ENCODE assay signal across 1 cellular context in the genomic region with DNA sequence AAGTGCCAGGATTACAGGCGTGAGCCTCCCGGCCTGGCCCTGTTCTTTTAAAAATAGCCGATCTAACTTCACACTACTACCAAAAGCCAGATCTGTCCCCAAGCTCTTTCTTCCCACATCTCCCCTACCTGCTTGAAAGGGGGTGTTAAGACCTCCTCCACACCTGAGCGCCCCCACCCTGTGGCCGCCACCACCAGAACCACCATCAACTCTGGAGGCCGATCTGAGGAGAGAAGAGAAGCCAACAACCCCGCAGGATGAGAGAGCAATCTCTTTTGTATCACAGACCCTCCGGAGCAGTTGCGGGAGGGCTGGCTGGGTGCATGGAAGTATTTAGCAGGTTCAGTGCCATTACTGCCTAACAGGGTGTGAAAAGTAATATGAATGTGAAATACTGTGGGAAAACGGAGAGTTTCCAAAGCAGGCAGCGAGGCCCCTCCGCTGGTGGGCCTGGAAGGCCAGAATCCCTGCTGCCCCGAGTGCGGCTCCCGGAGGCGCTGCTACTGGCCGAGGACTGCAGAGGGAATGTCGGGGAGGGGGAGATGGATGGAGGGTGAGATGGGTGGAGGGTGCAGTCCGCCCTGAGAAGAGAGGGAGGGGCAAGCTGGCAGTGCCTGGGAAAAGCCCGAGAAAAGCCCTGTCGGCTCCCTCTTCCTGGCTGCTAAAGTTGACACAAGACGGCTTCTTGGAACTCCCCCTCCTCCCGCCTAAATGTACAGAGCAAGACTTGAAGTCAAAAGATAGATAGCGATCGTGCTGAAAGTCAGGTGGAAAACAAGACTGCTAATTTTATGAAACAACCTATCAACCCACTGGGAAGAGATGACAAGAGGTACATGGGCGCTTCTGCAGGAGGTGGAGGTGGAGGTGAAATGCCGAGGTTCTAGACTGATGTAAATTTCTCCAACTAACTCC.
TF ChIP-seq lines count a peak whose summit lies in the region.

No MANE protein-coding gene starts in this region.

TF ChIP-seq in GM12878, 131 proteins besides CTCF, POLR2A, EP300 and RAD21:
- TF ChIP-seq SIX5 (IDR thresholded peaks at IDR 0.05; ENCODE audit: low read depth, low read length, severe bottlenecking) (no peak), MEF2A (IDR thresholded peaks at IDR 0.05; ENCODE audit: insufficient read depth, low read depth, low read length) (no peak), BMI1 (IDR thresholded peaks at IDR 0.05; ENCODE audit: borderline replicate concordance) (no peak), STAT1 (conservative IDR thresholded peaks at IDR 0.05) (no peak), NFYA (IDR thresholded peaks at IDR 0.05; ENCODE audit: borderline replicate concordance, low read depth, low read length) (no peak), SP1 (IDR thresholded peaks at IDR 0.05; ENCODE audit: low read depth, low read length) (no peak), RFX5 (IDR thresholded peaks at IDR 0.05; ENCODE audit: low read depth, low read length) (no peak), PBX3 (IDR thresholded peaks at IDR 0.05; ENCODE audit: insufficient replicate concordance, low read depth, low read length) (no peak), TARDBP (IDR thresholded peaks at IDR 0.05; ENCODE audit: borderline replicate concordance) (no peak), EZH2 (IDR thresholded peaks at IDR 0.05; ENCODE audit: borderline replicate concordance, control insufficient read depth, low read depth, low read length) (no peak), LARP7 (IDR thresholded peaks at IDR 0.05) (no peak), ATF3 (IDR thresholded peaks at IDR 0.05; ENCODE audit: borderline replicate concordance, extremely low read depth, low read depth, low read length) (no peak), ESRRA (IDR thresholded peaks at IDR 0.05; ENCODE audit: low read length) (no peak)
- TF ChIP-seq, protein P1, sequence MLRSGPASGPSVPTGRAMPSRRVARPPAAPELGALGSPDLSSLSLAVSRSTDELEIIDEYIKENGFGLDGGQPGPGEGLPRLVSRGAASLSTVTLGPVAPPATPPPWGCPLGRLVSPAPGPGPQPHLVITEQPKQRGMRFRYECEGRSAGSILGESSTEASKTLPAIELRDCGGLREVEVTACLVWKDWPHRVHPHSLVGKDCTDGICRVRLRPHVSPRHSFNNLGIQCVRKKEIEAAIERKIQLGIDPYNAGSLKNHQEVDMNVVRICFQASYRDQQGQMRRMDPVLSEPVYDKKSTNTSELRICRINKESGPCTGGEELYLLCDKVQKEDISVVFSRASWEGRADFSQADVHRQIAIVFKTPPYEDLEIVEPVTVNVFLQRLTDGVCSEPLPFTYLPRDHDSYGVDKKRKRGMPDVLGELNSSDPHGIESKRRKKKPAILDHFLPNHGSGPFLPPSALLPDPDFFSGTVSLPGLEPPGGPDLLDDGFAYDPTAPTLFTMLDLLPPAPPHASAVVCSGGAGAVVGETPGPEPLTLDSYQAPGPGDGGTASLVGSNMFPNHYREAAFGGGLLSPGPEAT (IDR thresholded peaks at IDR 0.05; ENCODE audit: low read depth): no peak
- TF ChIP-seq, protein P2, sequence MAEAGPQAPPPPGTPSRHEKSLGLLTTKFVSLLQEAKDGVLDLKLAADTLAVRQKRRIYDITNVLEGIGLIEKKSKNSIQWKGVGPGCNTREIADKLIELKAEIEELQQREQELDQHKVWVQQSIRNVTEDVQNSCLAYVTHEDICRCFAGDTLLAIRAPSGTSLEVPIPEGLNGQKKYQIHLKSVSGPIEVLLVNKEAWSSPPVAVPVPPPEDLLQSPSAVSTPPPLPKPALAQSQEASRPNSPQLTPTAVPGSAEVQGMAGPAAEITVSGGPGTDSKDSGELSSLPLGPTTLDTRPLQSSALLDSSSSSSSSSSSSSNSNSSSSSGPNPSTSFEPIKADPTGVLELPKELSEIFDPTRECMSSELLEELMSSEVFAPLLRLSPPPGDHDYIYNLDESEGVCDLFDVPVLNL (IDR thresholded peaks at IDR 0.05; ENCODE audit: low read depth, low read length): no peak
- TF ChIP-seq, protein P3, sequence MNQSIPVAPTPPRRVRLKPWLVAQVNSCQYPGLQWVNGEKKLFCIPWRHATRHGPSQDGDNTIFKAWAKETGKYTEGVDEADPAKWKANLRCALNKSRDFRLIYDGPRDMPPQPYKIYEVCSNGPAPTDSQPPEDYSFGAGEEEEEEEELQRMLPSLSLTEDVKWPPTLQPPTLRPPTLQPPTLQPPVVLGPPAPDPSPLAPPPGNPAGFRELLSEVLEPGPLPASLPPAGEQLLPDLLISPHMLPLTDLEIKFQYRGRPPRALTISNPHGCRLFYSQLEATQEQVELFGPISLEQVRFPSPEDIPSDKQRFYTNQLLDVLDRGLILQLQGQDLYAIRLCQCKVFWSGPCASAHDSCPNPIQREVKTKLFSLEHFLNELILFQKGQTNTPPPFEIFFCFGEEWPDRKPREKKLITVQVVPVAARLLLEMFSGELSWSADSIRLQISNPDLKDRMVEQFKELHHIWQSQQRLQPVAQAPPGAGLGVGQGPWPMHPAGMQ (IDR thresholded peaks at IDR 0.05; ENCODE audit: borderline replicate concordance): no peak
TF ChIP-seq in GM12878: peak in this region for 0.
